1 cellular context compared by ENCODE assay signal in genomic region chr13:52617070-52618060, GRCh38.
A peak's percentile ranks its signal among the peaks of the same experiment; 100 is the strongest.
TF ChIP-seq lines count a peak whose summit lies in the region.

No MANE protein-coding gene starts in this region.

TF ChIP-seq in PFSK-1, 5 proteins besides CTCF, POLR2A, EP300 and RAD21 (continued from another document):
- TF ChIP-seq REST (IDR thresholded peaks at IDR 0.05; ENCODE audit: insufficient read depth in 1 of 2, low read depth in 2 of 2, low read length in 2 of 2): peak in 1 of 2 experiments; percentile 20; a peak in 1 of 4 replicates
